In the genomic region with DNA sequence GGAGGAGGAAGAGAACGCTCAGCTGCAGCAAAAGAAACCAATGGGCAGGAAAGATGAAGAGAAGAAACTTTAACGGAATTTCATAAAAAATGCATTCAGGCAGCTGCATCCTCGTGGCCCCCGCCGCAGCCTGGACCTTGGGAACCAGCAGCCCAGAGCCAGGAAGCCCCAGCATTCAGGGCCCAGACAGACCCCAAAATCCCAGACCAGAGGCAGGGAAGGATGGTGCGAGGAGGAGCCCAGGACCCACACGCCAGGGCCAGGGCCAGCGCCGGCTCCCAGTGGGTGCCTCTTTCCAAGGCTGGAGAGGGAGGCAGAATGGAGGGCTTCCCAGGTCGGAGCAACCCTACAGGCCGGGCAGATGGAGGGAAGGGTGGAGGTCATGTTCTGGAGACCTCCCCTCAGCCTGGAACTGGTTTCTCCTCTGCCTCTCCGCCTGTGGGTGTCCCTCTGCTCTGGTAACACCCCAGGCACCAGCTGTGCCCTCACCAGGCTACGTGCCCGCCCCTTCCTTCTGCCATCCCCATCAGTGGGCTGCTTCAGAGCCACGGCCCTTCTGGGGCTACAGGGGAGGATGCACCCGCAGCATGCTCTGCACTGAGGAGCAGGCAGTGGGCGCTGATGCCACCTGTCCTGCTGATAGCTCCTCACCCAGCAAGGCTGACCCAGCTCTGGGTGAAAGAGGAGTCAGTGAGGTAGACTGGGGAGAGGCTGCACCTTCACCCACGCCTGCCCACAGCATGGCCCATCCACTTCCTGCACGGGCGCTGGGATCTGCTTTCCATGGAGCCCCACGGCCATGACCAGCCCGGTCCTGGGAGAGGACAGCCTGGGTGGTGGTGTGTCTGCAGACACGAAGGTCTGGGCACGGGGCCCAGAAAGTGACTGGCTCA, we compare ENCODE assay signal across 6 cellular contexts. TPM values are rescaled to one million over a fixed set of nuclear protein-coding genes. Genes with fewer than 3 reads are reported as not detected.
DNase-seq lines count a peak whose midpoint lies in the region; ATAC-seq and TF ChIP-seq lines count a peak whose summit lies in the region.

No MANE protein-coding gene starts in this region.

- no peaks in the 10 kb centered on the region for H3K27me3 Mint-ChIP-seq in activated T-helper 2 cell treated with anti-CD3 and anti-CD28 coated beads, Interferon-gamma antibody, Interleukin-2, Interleukin-4, amounts not matched to agents 10 μg/mL and 5 μg/mL and 100 μg/mL, durations not matched to agents 14 hours and 24 hours and 36 hours (ENCODE audit: low read depth)

- ATAC-seq in lower lobe of right lung = no peak
- ATAC-seq in HG02884 (IDR thresholded peaks at IDR 0.05; ENCODE audit: unreplicated experiment) = no peak
- ATAC-seq in GM18498 (IDR thresholded peaks at IDR 0.05; ENCODE audit: unreplicated experiment) = no peak

- H3K9me3 ChIP-seq in HEK293 (ENCODE audit: control insufficient read depth, insufficient read depth, low read depth, low read length) (no peaks in the 10 kb centered on the region), lower lobe of right lung (no peaks in the 10 kb centered on the region)

- H3K4me3 ChIP-seq in HEK293 (ENCODE audit: low read depth, low read length) = peak overlapping the region; percentile 78
- H3K4me3 ChIP-seq in lower lobe of right lung = peak overlapping the region; percentile 93

- H3K4me1 ChIP-seq in HEK293 (ENCODE audit: control insufficient read depth, insufficient read depth, low read length) (peaks cover 8% of the 10 kb centered on the region; the same call in 1 of the 2 replicates), lower lobe of right lung (peaks cover 23% of the 10 kb centered on the region)

- H3K36me3 ChIP-seq in HEK293 (ENCODE audit: control insufficient read depth in 2 of 2, insufficient read depth in 1 of 2, low read length in 2 of 2) = peaks cover 5 to 39% of the 10 kb centered on the region in 2 experiments; a peak in 2 of 3 replicates
- peaks cover 26% of the 10 kb centered on the region for H3K36me3 ChIP-seq in lower lobe of right lung

- TF ChIP-seq CTCF in HEK293 (tag by site-specific recombination; IDR thresholded peaks at IDR 0.05) = peak; percentile 38; the same call in 1 of the 2 replicates
- TF ChIP-seq CTCF in lower lobe of right lung (IDR thresholded peaks at IDR 0.05) = no peak
- no peak for TF ChIP-seq CTCF in GM13976 (IDR thresholded peaks at IDR 0.05; ENCODE audit: borderline replicate concordance, control extremely low read depth, extremely low read depth, insufficient read depth, missing control alignments)

- H3K36me3 Mint-ChIP-seq in activated T-helper 2 cell treated with anti-CD3 and anti-CD28 coated beads, Interferon-gamma antibody, Interleukin-2, Interleukin-4, amounts not matched to agents 10 μg/mL and 5 μg/mL and 100 μg/mL, durations not matched to agents 14 hours and 24 hours and 36 hours (ENCODE audit: low read depth) = peaks cover 46% of the 10 kb centered on the region

- in situ Hi-C loops in GM13976 (cut with MboI; ENCODE audit: low sequenced_read_pairs, unreplicated experiment) = loop anchor here (5.0 kb wide), 1 partner anchor 140 kb away; no protein-coding TSS in a partner anchor

- H3K27ac ChIP-seq in HEK293 (ENCODE audit: extremely low read depth, low read depth, low read length) = peak overlapping the region; percentile 94; the same call in 1 of the 2 replicates
- H3K27ac ChIP-seq in lower lobe of right lung = peak overlapping the region; percentile 99

- peaks cover 31% of the 10 kb centered on the region for H3K4me1 Mint-ChIP-seq in activated T-helper 2 cell treated with anti-CD3 and anti-CD28 coated beads, Interferon-gamma antibody, Interleukin-2, Interleukin-4, amounts not matched to agents 10 μg/mL and 5 μg/mL and 100 μg/mL, durations not matched to agents 14 hours and 24 hours and 36 hours (ENCODE audit: low read depth)

- CTCF ChIA-PET in HEK293 (lab: Yijun Ruan, JAX) = interaction anchor here (0.6 to 5.1 kb wide), 14 partner anchors 9 to 254 kb away, joined by 3 to 61 read pairs (median 5); a partner anchor contains a TSS

- peak overlapping the region; percentile 88 for H3K4me3 Mint-ChIP-seq in activated T-helper 2 cell treated with anti-CD3 and anti-CD28 coated beads, Interferon-gamma antibody, Interleukin-2, Interleukin-4, amounts not matched to agents 10 μg/mL and 5 μg/mL and 100 μg/mL, durations not matched to agents 14 hours and 24 hours and 36 hours (ENCODE audit: low read depth)

- no peak for DNase-seq in activated T-helper 2 cell treated with anti-CD3 and anti-CD28 coated beads, Interferon-gamma antibody, Interleukin-2, Interleukin-4, amounts not matched to agents 10 μg/mL and 5 μg/mL and 100 μg/mL, durations not matched to agents 14 hours and 24 hours and 36 hours (ENCODE audit: low spot score)
- no peak for DNase-seq in lower lobe of right lung
- no peak for DNase-seq in GM13976 (ENCODE audit: low spot score)

- intact Hi-C loops in activated T-helper 2 cell treated with anti-CD3 and anti-CD28 coated beads, Interferon-gamma antibody, Interleukin-2, Interleukin-4, amounts not matched to agents 10 μg/mL and 5 μg/mL and 100 μg/mL, durations not matched to agents 14 hours and 24 hours and 36 hours (cut with micrococcal nuclease) = loop anchor here (1.0 to 10.0 kb wide), 5 partner anchors 17 to 393 kb away; a partner anchor contains a TSS
- intact Hi-C loops in lower lobe of right lung (cut with DNase I) = no loop called here

- POLR2A ChIA-PET in HEK293 (lab: Yijun Ruan, JAX) = interaction anchor here (0.6 to 6.6 kb wide), 9 partner anchors 11 to 399 kb away, joined by 3 to 111 read pairs (median 13); a partner anchor contains a TSS

- H3K27me3 ChIP-seq in lower lobe of right lung (ENCODE audit: low read depth) = no peaks in the 10 kb centered on the region

- no peaks in the 10 kb centered on the region for H3K9me3 Mint-ChIP-seq in activated T-helper 2 cell treated with anti-CD3 and anti-CD28 coated beads, Interferon-gamma antibody, Interleukin-2, Interleukin-4, amounts not matched to agents 10 μg/mL and 5 μg/mL and 100 μg/mL, durations not matched to agents 14 hours and 24 hours and 36 hours

- H3K27ac Mint-ChIP-seq in activated T-helper 2 cell treated with anti-CD3 and anti-CD28 coated beads, Interferon-gamma antibody, Interleukin-2, Interleukin-4, amounts not matched to agents 10 μg/mL and 5 μg/mL and 100 μg/mL, durations not matched to agents 14 hours and 24 hours and 36 hours = peak overlapping the region; percentile 83

TF ChIP-seq in HEK293, 187 proteins besides CTCF, POLR2A, EP300 and RAD21 (continues in another document):
- TF ChIP-seq, protein P1, sequence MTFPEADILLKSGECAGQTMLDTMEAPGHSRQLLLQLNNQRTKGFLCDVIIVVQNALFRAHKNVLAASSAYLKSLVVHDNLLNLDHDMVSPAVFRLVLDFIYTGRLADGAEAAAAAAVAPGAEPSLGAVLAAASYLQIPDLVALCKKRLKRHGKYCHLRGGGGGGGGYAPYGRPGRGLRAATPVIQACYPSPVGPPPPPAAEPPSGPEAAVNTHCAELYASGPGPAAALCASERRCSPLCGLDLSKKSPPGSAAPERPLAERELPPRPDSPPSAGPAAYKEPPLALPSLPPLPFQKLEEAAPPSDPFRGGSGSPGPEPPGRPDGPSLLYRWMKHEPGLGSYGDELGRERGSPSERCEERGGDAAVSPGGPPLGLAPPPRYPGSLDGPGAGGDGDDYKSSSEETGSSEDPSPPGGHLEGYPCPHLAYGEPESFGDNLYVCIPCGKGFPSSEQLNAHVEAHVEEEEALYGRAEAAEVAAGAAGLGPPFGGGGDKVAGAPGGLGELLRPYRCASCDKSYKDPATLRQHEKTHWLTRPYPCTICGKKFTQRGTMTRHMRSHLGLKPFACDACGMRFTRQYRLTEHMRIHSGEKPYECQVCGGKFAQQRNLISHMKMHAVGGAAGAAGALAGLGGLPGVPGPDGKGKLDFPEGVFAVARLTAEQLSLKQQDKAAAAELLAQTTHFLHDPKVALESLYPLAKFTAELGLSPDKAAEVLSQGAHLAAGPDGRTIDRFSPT (tag by site-specific recombination; IDR thresholded peaks at IDR 0.05) = peak; percentile 84
- TF ChIP-seq WT1 (tag by site-specific recombination; IDR thresholded peaks at IDR 0.05) = 0 out of 2 replicates have a peak, but pooled peaks have one; percentile 0
- TF ChIP-seq SP2 (tag by site-specific recombination; IDR thresholded peaks at IDR 0.05) = peak; percentile 45
- peak; percentile 96 for TF ChIP-seq ZNF335 (tag by site-specific recombination; conservative IDR thresholded peaks at IDR 0.05)
- TF ChIP-seq EGR2 (tag by site-specific recombination; IDR thresholded peaks at IDR 0.05; ENCODE audit: low read depth) = 0 out of 2 replicates have a peak, but pooled peaks have one; percentile 5
- TF ChIP-seq BCL11A (tag by site-specific recombination; IDR thresholded peaks at IDR 0.05; ENCODE audit: low read depth) = no peak
- TF ChIP-seq ZNF341 (tag by site-specific recombination; IDR thresholded peaks at IDR 0.05; ENCODE audit: low read depth) = no peak
- 0 out of 2 replicates have a peak, but pooled peaks have one; percentile 10 for TF ChIP-seq ZNF837 (tag by site-specific recombination; IDR thresholded peaks at IDR 0.05)
- TF ChIP-seq ZNF433 (tag by site-specific recombination; IDR thresholded peaks at IDR 0.05; ENCODE audit: low read depth) = no peak
- peak; percentile 62; the same call in 1 of the 2 replicates for TF ChIP-seq ZFHX2 (tag by site-specific recombination; conservative IDR thresholded peaks at IDR 0.05)
- no peak for TF ChIP-seq ZNF768 (tag by site-specific recombination; IDR thresholded peaks at IDR 0.05)
- TF ChIP-seq FEZF1 (tag by site-specific recombination; IDR thresholded peaks at IDR 0.05) = no peak
- no peak for TF ChIP-seq BCL11B (tag by site-specific recombination; IDR thresholded peaks at IDR 0.05; ENCODE audit: low read depth)

RNA-seq across cellular contexts. Expression of a gene that starts 1.2 kb away (rescaled TPM):
- total RNA-seq in activated T-helper 2 cell treated with anti-CD3 and anti-CD28 coated beads, Interferon-gamma antibody, Interleukin-2, Interleukin-4, amounts not matched to agents 10 μg/mL and 5 μg/mL and 100 μg/mL, durations not matched to agents 14 hours and 24 hours and 36 hours = 50.5 and 51.5 TPM in 2 replicates
- 32.1 TPM for total RNA-seq in lower lobe of right lung

RNA-seq across cellular contexts. Expression of a gene that starts 10.5 kb away (rescaled TPM):
- 99.4 and 101 TPM in 2 replicates for total RNA-seq in activated T-helper 2 cell treated with anti-CD3 and anti-CD28 coated beads, Interferon-gamma antibody, Interleukin-2, Interleukin-4, amounts not matched to agents 10 μg/mL and 5 μg/mL and 100 μg/mL, durations not matched to agents 14 hours and 24 hours and 36 hours
- 38.3 TPM for total RNA-seq in lower lobe of right lung

RNA-seq across cellular contexts. Expression of a gene that starts 10.8 kb away (rescaled TPM):
- total RNA-seq in activated T-helper 2 cell treated with anti-CD3 and anti-CD28 coated beads, Interferon-gamma antibody, Interleukin-2, Interleukin-4, amounts not matched to agents 10 μg/mL and 5 μg/mL and 100 μg/mL, durations not matched to agents 14 hours and 24 hours and 36 hours = 71.7 and 77.2 TPM in 2 replicates
- 68.6 TPM for total RNA-seq in lower lobe of right lung

RNA-seq across cellular contexts. Expression of a gene that starts 17.0 kb away (rescaled TPM):
- total RNA-seq in activated T-helper 2 cell treated with anti-CD3 and anti-CD28 coated beads, Interferon-gamma antibody, Interleukin-2, Interleukin-4, amounts not matched to agents 10 μg/mL and 5 μg/mL and 100 μg/mL, durations not matched to agents 14 hours and 24 hours and 36 hours = 97.4 and 101 TPM in 2 replicates
- total RNA-seq in lower lobe of right lung = 41.5 TPM
